Comparison of ENCODE assay signal across 15 cellular contexts in the genomic region with DNA sequence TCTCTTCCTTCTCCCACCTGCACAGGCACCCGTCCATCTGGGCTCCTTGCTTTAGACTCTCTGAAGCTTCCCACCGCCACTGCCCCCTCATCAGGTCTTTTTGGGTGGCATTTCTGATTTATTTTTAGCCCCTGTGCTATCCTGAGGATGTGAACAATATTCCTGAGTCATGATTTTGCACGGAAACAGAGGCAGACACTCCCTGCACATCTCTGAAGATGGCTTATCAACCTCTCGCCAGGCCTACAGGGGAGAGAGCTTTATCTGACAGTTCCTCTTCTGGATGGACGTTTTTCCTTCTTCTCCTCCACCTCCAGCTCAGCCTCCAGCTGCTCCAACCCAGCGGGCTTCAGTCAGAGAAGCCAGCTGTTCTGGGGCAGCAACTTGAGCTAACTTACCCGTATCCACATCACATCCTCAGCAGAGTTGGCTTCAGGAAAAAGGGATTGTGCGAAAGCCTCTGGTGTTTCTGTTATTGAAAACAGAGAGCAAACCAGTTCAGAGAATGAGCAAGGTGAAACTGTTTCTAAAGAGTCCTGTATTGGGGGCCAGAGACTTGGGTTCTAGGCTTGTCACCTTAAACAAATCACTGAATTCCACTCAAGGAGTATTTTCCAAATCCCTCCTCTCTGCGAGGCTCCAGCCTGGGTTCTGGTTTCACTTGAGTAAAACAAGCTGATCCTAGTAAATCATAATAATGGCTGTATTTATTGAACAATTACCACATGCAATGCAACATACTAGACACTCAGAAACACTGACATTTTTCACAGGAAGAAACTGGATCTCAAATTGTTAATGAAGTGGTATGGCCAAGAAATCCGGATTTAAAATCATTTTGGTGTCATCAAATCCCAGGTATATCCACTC. TPM values are rescaled to one million over a fixed set of nuclear protein-coding genes. Genes with fewer than 3 reads are reported as not detected.
A peak's percentile ranks its signal among the peaks of the same experiment; 100 is the strongest.
DNase-seq lines count a peak whose midpoint lies in the region; ATAC-seq, FAIRE-seq and TF ChIP-seq lines count a peak whose summit lies in the region.
"Had no signal": no experiment of that assay in that cellular context is flagged by ENCODE, and none has a peak within 500 bp of the region (broad histone marks: within the 10 kb centered on the region; RNA-seq: fewer than 3 reads in every experiment).

No MANE protein-coding gene starts in this region.

- BruUV-seq in K562 (replicated peaks; lab: Mats Ljungman, UMichigan) = no TSS peak

- no peak; the same call in 1 of the 3 replicates for ATAC-seq in K562
- ATAC-seq: PC-3 had no signal

- no peak overlapping the region for H3K9ac ChIP-seq in K562 (ENCODE audit: insufficient read depth in 1 of 2, low read depth in 2 of 2, low read length in 2 of 2)
- no peak overlapping the region for H3K9ac ChIP-seq in trophoblast cell (ENCODE audit: low read length)

- H3K4me3 Mint-ChIP-seq in T-helper 2 cell treated with Interferon-gamma antibody and Interleukin-4, amounts not matched to agents 5 μg/mL and 100 μg/mL, for 36 hours = no peak overlapping the region
- H3K4me3 Mint-ChIP-seq in HFFc6 = peak overlapping the region; percentile 68; the same call in 1 of the 2 replicates

- no peaks in the 10 kb centered on the region for H3K36me3 Mint-ChIP-seq in T-helper 2 cell treated with Interferon-gamma antibody and Interleukin-4, amounts not matched to agents 5 μg/mL and 100 μg/mL, for 36 hours (ENCODE audit: low read depth)
- H3K36me3 Mint-ChIP-seq in HFFc6 (ENCODE audit: low read depth) = no peaks in the 10 kb centered on the region

- H3K36me3 ChIP-seq in K562 (ENCODE audit: control insufficient read depth, insufficient read depth, low read length) (no peaks in the 10 kb centered on the region), osteoblast (ENCODE audit: insufficient read depth, low read length) (no peaks in the 10 kb centered on the region), trophoblast cell (ENCODE audit: control insufficient read depth in 1 of 2, insufficient read depth in 2 of 2, low read length in 2 of 2) (no peaks in the 10 kb centered on the region)
- H3K36me3 ChIP-seq: brain microvascular endothelial cell had no signal

- FAIRE-seq in K562 (lab: Jason Lieb, UNC) = no peak
- no peak for FAIRE-seq in urothelium cell line (lab: Jason Lieb, UNC)
- FAIRE-seq: A204.1, endothelial cell of umbilical vein had no signal

- 1% methylated on average over 10 of the region's 10 CpGs for WGBS in K562 (ENCODE audit: insufficient coverage, low coverage, missing lambda C conversion rate)
- WGBS in trophoblast cell (ENCODE audit: extremely low coverage, insufficient coverage, insufficient read length) = no CpG with 5 or more reads among the region's 10 CpGs

- H3K4me2 ChIP-seq in K562 (ENCODE audit: insufficient read depth, low read length) = no peak overlapping the region
- no peak overlapping the region for H3K4me2 ChIP-seq in osteoblast (ENCODE audit: insufficient read depth, low read length)
- H3K4me2 ChIP-seq in trophoblast cell (ENCODE audit: low read length) = no peak overlapping the region

- intact Hi-C loops in K562 (cut with micrococcal nuclease) = no loop called here

- no peak for TF ChIP-seq EP300 in K562 (IDR thresholded peaks at IDR 0.05; ENCODE audit: low read length)

- no peaks in the 10 kb centered on the region for H3K9me1 ChIP-seq in K562 (ENCODE audit: control insufficient read depth, insufficient read depth, low read length)

- peak overlapping the region; percentile 3 for H3K27ac Mint-ChIP-seq in T-helper 2 cell treated with Interferon-gamma antibody and Interleukin-4, amounts not matched to agents 5 μg/mL and 100 μg/mL, for 36 hours
- H3K27ac Mint-ChIP-seq in HFFc6 = peak overlapping the region; percentile 74

- no peak overlapping the region for H4K12ac ChIP-seq in trophoblast cell (ENCODE audit: low read depth, low read length)

- POLR2A ChIA-PET in K562 (lab: Yijun Ruan, JAX) = interaction anchor here (0.6 kb wide), 1 partner anchor 168 kb away, joined by 3 read pairs; no protein-coding TSS in a partner anchor

- peaks cover 47% of the 10 kb centered on the region for H3K4me1 Mint-ChIP-seq in T-helper 2 cell treated with Interferon-gamma antibody and Interleukin-4, amounts not matched to agents 5 μg/mL and 100 μg/mL, for 36 hours (ENCODE audit: low read depth)
- peaks cover 36% of the 10 kb centered on the region for H3K4me1 Mint-ChIP-seq in HFFc6 (ENCODE audit: low read depth)

- no peak for TF ChIP-seq POLR2A in K562 (conservative IDR thresholded peaks at IDR 0.05)

- H3K79me1 ChIP-seq in trophoblast cell (ENCODE audit: low read length) = no peaks in the 10 kb centered on the region

- peaks cover 0 to 6% of the 10 kb centered on the region in 2 experiments; a peak in 2 of 5 replicates for H3K4me1 ChIP-seq in K562 (replicated peaks in 1 of 2; ENCODE audit: control insufficient read depth in 2 of 2, insufficient read depth in 2 of 2, low read length in 2 of 2)
- H3K4me1 ChIP-seq in osteoblast (ENCODE audit: insufficient read depth, low read length) = peaks cover 11% of the 10 kb centered on the region
- peaks cover 3 to 6% of the 10 kb centered on the region in 2 experiments for H3K4me1 ChIP-seq in trophoblast cell (ENCODE audit: control insufficient read depth in 1 of 2, insufficient read depth in 2 of 2, low read length in 2 of 2)
- H3K4me1 ChIP-seq: testis had no signal

- no peak overlapping the region for H3K14ac ChIP-seq in trophoblast cell (ENCODE audit: low read length)

- H4K91ac ChIP-seq in trophoblast cell (ENCODE audit: low read depth, low read length) = no peak overlapping the region

- H3K9me3 ChIP-seq in K562 (replicated peaks; ENCODE audit: control insufficient read depth, insufficient read depth, low read depth, low read length) (no peaks in the 10 kb centered on the region), osteoblast (ENCODE audit: low read depth, low read length) (no peaks in the 10 kb centered on the region), trophoblast cell (ENCODE audit: insufficient read depth, low read depth, low read length) (no peaks in the 10 kb centered on the region)
- H3K9me3 ChIP-seq: testis had no signal

- in situ Hi-C loops in K562 (cut with MboI) = loop anchor here (10.0 kb wide), 1 partner anchor 446 kb away; no protein-coding TSS in a partner anchor

- H3K9me3 Mint-ChIP-seq in T-helper 2 cell treated with Interferon-gamma antibody and Interleukin-4, amounts not matched to agents 5 μg/mL and 100 μg/mL, for 36 hours = no peaks in the 10 kb centered on the region
- H3K9me3 Mint-ChIP-seq in HFFc6 = no peaks in the 10 kb centered on the region

- no peak overlapping the region for H2BK12ac ChIP-seq in trophoblast cell (ENCODE audit: low read length)

- H3K18ac ChIP-seq in trophoblast cell (ENCODE audit: low read length) = no peak overlapping the region

- H3K79me2 ChIP-seq in K562 (ENCODE audit: control insufficient read depth, insufficient read depth, low read length) (no peaks in the 10 kb centered on the region), osteoblast (ENCODE audit: insufficient read depth, low read length) (no peaks in the 10 kb centered on the region), trophoblast cell (ENCODE audit: control insufficient read depth, insufficient read depth, low read length, poor library complexity) (no peaks in the 10 kb centered on the region)

- no peak overlapping the region for H3K4me3 ChIP-seq in K562
- H3K4me3 ChIP-seq in osteoblast (ENCODE audit: insufficient read depth, low read length) = no peak overlapping the region
- H3K4me3 ChIP-seq in trophoblast cell (ENCODE audit: low read depth, low read length) = no peak overlapping the region
- H3K4me3 ChIP-seq: testis had no signal

- H2BK5ac ChIP-seq in trophoblast cell (ENCODE audit: low read depth, low read length, poor library complexity) = no peak overlapping the region

- TF ChIP-seq CTCF in HFFc6 (IDR thresholded peaks at IDR 0.05) (no peak), K562 (IDR thresholded peaks at IDR 0.05 in 2 of 3, conservative IDR thresholded peaks at IDR 0.05 in 1 of 3; ENCODE audit: insufficient read depth in 2 of 3, low read depth in 1 of 3, low read length in 3 of 3) (no peak), osteoblast (IDR thresholded peaks at IDR 0.05; ENCODE audit: extremely low read depth, low read depth, low read length) (no peak)

- no peaks in the 10 kb centered on the region for H3K27me3 Mint-ChIP-seq in T-helper 2 cell treated with Interferon-gamma antibody and Interleukin-4, amounts not matched to agents 5 μg/mL and 100 μg/mL, for 36 hours (ENCODE audit: low read depth)
- H3K27me3 Mint-ChIP-seq in HFFc6 (ENCODE audit: insufficient read depth) = peaks cover 1% of the 10 kb centered on the region

- no peak overlapping the region for H3K23ac ChIP-seq in trophoblast cell (ENCODE audit: low read length)

- DNase-seq in T-helper 2 cell treated with Interferon-gamma antibody and Interleukin-4, amounts not matched to agents 5 μg/mL and 100 μg/mL, for 36 hours (ENCODE audit: low spot score) = no peak
- DNase-seq in T-helper 2 cell (no peak), HFFc6 (no peak), K562 (ENCODE audit: extremely low read depth in 1 of 4, low spot score in 3 of 4) (peak in 2 of 4 experiments; percentile 20 to 32), osteoblast (ENCODE audit: insufficient read length, low spot score, missing footprints) (no peak), trophoblast cell (no peak), urothelium cell line (ENCODE audit: low spot score) (no peak), NCI-H187 (lab: John Stamatoyannopoulos, UW) (no peak)
- DNase-seq: activated CD8-positive, alpha-beta memory T cell treated with anti-CD3 and anti-CD28 coated beads, Interleukin-2, amount 50 U/mL, for 4 hours; brain microvascular endothelial cell; KBM-7; PC-3; testis had no signal

- CTCF ChIA-PET in K562 (lab: Yijun Ruan, JAX; ENCODE audit: low intra/inter-chr PET ratio) = no interaction called here

- H3K4ac ChIP-seq in trophoblast cell (ENCODE audit: low read depth, low read length) = no peak overlapping the region

- H4K20me1 ChIP-seq in K562 (replicated peaks; ENCODE audit: control insufficient read depth, insufficient read depth, low read length) (0 out of 2 replicates have a peak, but pooled peaks cover 6% of the 10 kb centered on the region), osteoblast (ENCODE audit: insufficient read depth, low read length) (no peaks in the 10 kb centered on the region)

- H4K8ac ChIP-seq in trophoblast cell (ENCODE audit: low read depth, low read length) = no peak overlapping the region

- no peak overlapping the region for H2BK120ac ChIP-seq in trophoblast cell (ENCODE audit: insufficient read depth, low read length, poor library complexity)

- no peaks in the 10 kb centered on the region for H3K27me3 ChIP-seq in K562 (ENCODE audit: control insufficient read depth in 2 of 2, insufficient read depth in 2 of 2, low read length in 2 of 2)
- H3K27me3 ChIP-seq in osteoblast (ENCODE audit: insufficient read depth, low read length) = peaks cover 4% of the 10 kb centered on the region
- H3K27me3 ChIP-seq in trophoblast cell (ENCODE audit: insufficient read depth, low read length) = no peaks in the 10 kb centered on the region
- H3K27me3 ChIP-seq: brain microvascular endothelial cell, testis had no signal

- H3K27ac ChIP-seq in K562 (ENCODE audit: extremely low read depth, low read depth, low read length) = no peak overlapping the region
- H3K27ac ChIP-seq in osteoblast (ENCODE audit: low read depth, low read length) = peak overlapping the region; percentile 15
- no peak overlapping the region for H3K27ac ChIP-seq in trophoblast cell (ENCODE audit: low read depth, low read length)
- H3K27ac ChIP-seq: testis had no signal

- H2AFZ ChIP-seq in K562 (ENCODE audit: low read depth, low read length) (no peak overlapping the region), osteoblast (ENCODE audit: low read length) (no peak overlapping the region), trophoblast cell (ENCODE audit: insufficient read depth, low read length, poor library complexity) (no peak overlapping the region)

- no peak for TF ChIP-seq RAD21 in K562 (CRISPR knock-in tag; conservative IDR thresholded peaks at IDR 0.05 in 1 of 2, IDR thresholded peaks at IDR 0.05 in 1 of 2)

- H2AK5ac ChIP-seq in trophoblast cell (ENCODE audit: low read length) = no peak overlapping the region

RNA-seq across cellular contexts. Expression of a gene that starts 33.2 kb away (rescaled TPM):
- 10 to 100 TPM; 55.2 to 78.6 (median 73.2) TPM for total RNA-seq in HFFc6 (2021; fragmentation: NEBNext Ultra II Directional; extraction: Animal tissue kit (Norgen Biotek cat#: 25700))
- not detected in 2 replicates for total RNA-seq in K562 (2011; cell fraction: chromatin; rRNA removed; ENCODE audit: low replicate concordance)
- not detected in 2 replicates for total RNA-seq in K562 (2011; cell fraction: nucleolus; rRNA removed)
- total RNA-seq in K562 (2011; cell fraction: nucleoplasm; rRNA removed) = not detected in 2 replicates
- total RNA-seq in K562 (2014; rRNA removed) = 0.16 and 0.23 TPM in 2 replicates
- total RNA-seq in K562 (2014; rRNA removed; fragmentation: Illumina TruSeq; extraction: Trizol) = 0.33 and 0.38 TPM in 2 replicates
- total RNA-seq in K562 (2015; rRNA removed; fragmentation: Illumina TruSeq; extraction: Trizol) = 0.15 and 0.25 TPM in 2 replicates
- total RNA-seq in K562 (2021) = 1.4 and 1.6 TPM in 2 replicates
- polyA plus RNA-seq in K562 (2011; rRNA removed) = 0.03 and 0.13 TPM in 2 replicates
- 0.16 TPM in 1 of 2 replicates, not detected in the other for polyA plus RNA-seq in K562 (2011; cell fraction: cytosol; rRNA removed)
- polyA plus RNA-seq in K562 (2011; cell fraction: nucleus; rRNA removed) = 0.03 and 0.06 TPM in 2 replicates
- polyA plus RNA-seq in K562 (2012) = 1.0 and 11.5 TPM in 2 replicates
- polyA plus RNA-seq in K562 (2014; fragmentation: Illumina TruSeq; extraction: Trizol) = 0.50 and 0.54 TPM in 2 replicates
- polyA plus RNA-seq in K562 (2014; fragmentation: Nextera tagmentation; extraction: Ambion mirVana) = under 1 TPM; 0.04 to 0.11 TPM
- 0.18 and 0.21 TPM in 2 replicates for polyA plus RNA-seq in K562 (2014; rRNA removed)
- polyA minus RNA-seq in K562 (2011; rRNA and poly(A)+ RNA removed) = 0.14 TPM in 1 of 2 replicates, not detected in the other
- not detected in 2 replicates for polyA minus RNA-seq in K562 (2011; cell fraction: cytosol; rRNA and poly(A)+ RNA removed)
- polyA minus RNA-seq in K562 (2011; cell fraction: nucleus; rRNA and poly(A)+ RNA removed) = not detected in 2 replicates
- 64.2 and 67.3 TPM in 2 replicates for total RNA-seq in osteoblast
- 103 and 111 TPM in 2 replicates for polyA plus RNA-seq in trophoblast cell (2013)

Comparison
In these comparisons a context has a peak if more than half of its experiments do, and no peak if none do; other contexts are left out.
1. RNA of a gene that starts 33.2 kb away (total RNA-seq): 55.2 to 78.6 TPM in HFFc6 and 64.2 to 67.3 TPM in osteoblast; 0.15 to 1.6 TPM in K562; every median in the first group is over 10 times any median in the second.